Comparison of ENCODE assay signal across 8 cellular contexts in genomic region chr12:54324617-54325441, GRCh38. TPM values are rescaled to one million over a fixed set of nuclear protein-coding genes. Genes with fewer than 3 reads are reported as not detected.
DNase-seq lines count a peak whose midpoint lies in the region; ATAC-seq and TF ChIP-seq lines count a peak whose summit lies in the region.

A gene with protein sequence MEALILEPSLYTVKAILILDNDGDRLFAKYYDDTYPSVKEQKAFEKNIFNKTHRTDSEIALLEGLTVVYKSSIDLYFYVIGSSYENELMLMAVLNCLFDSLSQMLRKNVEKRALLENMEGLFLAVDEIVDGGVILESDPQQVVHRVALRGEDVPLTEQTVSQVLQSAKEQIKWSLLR (plus strand): TSS chr12:54325131. CDS start chr12:54325164, 33 bp downstream.

- 1% methylated on average over 34 of the region's 34 CpGs for WGBS in liver

- H3K9me3 ChIP-seq in CD4-positive, alpha-beta memory T cell (ENCODE audit: control insufficient read depth in 1 of 2, low read length in 2 of 2), result no peaks in the 10 kb centered on the region
- H3K9me3 ChIP-seq in liver (ENCODE audit: control insufficient read depth in 4 of 4, low read length in 3 of 4), result no peaks in the 10 kb centered on the region

- no peaks in the 10 kb centered on the region for H3K27me3 ChIP-seq in CD4-positive, alpha-beta memory T cell (ENCODE audit: insufficient read depth, low read length)
- H3K27me3 ChIP-seq in dorsolateral prefrontal cortex (no peaks in the 10 kb centered on the region), liver (ENCODE audit: control insufficient read depth in 4 of 4, insufficient read depth in 4 of 4, low read length in 3 of 4) (no peaks in the 10 kb centered on the region)

- TF ChIP-seq CTCF in dorsolateral prefrontal cortex (IDR thresholded peaks at IDR 0.05 in 54 of 56, conservative IDR thresholded peaks at IDR 0.05 in 2 of 56; ENCODE audit: low read depth in 1 of 56, partially characterized antibody in 56 of 56) (peak; percentile 68 to 93 (median 84)), liver (IDR thresholded peaks at IDR 0.05; ENCODE audit: low read depth, low read length, missing input control) (peak; percentile 75)

- ATAC-seq in GM19438 (IDR thresholded peaks at IDR 0.05; ENCODE audit: low read depth, unreplicated experiment), result peak; percentile 99
- ATAC-seq in HG03575 (IDR thresholded peaks at IDR 0.05; ENCODE audit: extremely low read depth, insufficient number of reproducible peaks, low FRiP score, unreplicated experiment), result peak; percentile 92

- H3K4me3 Mint-ChIP-seq in CD4-positive, alpha-beta memory T cell, result peak within 1 kb of the TSS; percentile 94 to 100 (median 98)

- H3K4me3 ChIP-seq in CD4-positive, alpha-beta memory T cell (ENCODE audit: low read length in 2 of 2), result peak within 1 kb of the TSS; percentile 92 to 93
- H3K4me3 ChIP-seq in dorsolateral prefrontal cortex (peak within 1 kb of the TSS; percentile 56 to 99 (median 85)), liver (ENCODE audit: low read depth in 1 of 3, low read length in 3 of 3) (peak within 1 kb of the TSS; percentile 64 to 99 (median 98))

- H3K9me3 Mint-ChIP-seq in CD4-positive, alpha-beta memory T cell, result peaks cover 0 to 2% (median 0%) of the 10 kb centered on the region in 8 donors

- intact Hi-C loops in CD4-positive, alpha-beta memory T cell (cut with micrococcal nuclease), result loop anchor here (1.0 to 2.0 kb wide), 4 partner anchors 34 to 74 kb away; partner anchors contain the start of genes CBX5 and HNRNPA1
- intact Hi-C loops in dorsolateral prefrontal cortex (cut with DNase I), result loop anchor here (2.0 kb wide), 3 partner anchors 34 to 72 kb away; partner anchors contain the start of genes CBX5 (in 2 of the 2) and HNRNPA1 (in 2 of the 2)

- H3K27ac Mint-ChIP-seq in CD4-positive, alpha-beta memory T cell, result peak within 1 kb of the TSS; percentile 93 to 99 (median 98)

- peaks cover 28 to 47% (median 38%) of the 10 kb centered on the region in 4 donors for H3K4me1 Mint-ChIP-seq in CD4-positive, alpha-beta memory T cell

- H3K36me3 ChIP-seq in CD4-positive, alpha-beta memory T cell (ENCODE audit: insufficient read depth, low read length), result no peaks in the 10 kb centered on the region
- H3K36me3 ChIP-seq in liver (ENCODE audit: control insufficient read depth in 4 of 4, insufficient read depth in 3 of 4, low read depth in 1 of 4, low read length in 3 of 4), result no peaks in the 10 kb centered on the region

- H3K4me1 ChIP-seq in CD4-positive, alpha-beta memory T cell (ENCODE audit: insufficient read depth, low read length), result peaks cover 44% of the 10 kb centered on the region
- H3K4me1 ChIP-seq in liver (ENCODE audit: control insufficient read depth in 4 of 4, insufficient read depth in 4 of 4, low read length in 3 of 4), result peaks cover 2 to 21% (median 14%) of the 10 kb centered on the region in 4 donors

- POLR2A ChIA-PET in CD4-positive, alpha-beta memory T cell (lab: Charles Lee; ENCODE audit: partially characterized antibody), result interaction anchor here (0.7 to 4.3 kb wide), 19 partner anchors 9 to 173 kb away, joined by 3 to 69 read pairs (median 5); partner anchors contain the start of genes CBX5, HNRNPA1, NCKAP1L and NFE2

- CTCF ChIA-PET in CD4-positive, alpha-beta memory T cell (lab: Charles Lee; ENCODE audit: partially characterized antibody), result interaction anchor here (0.6 to 9.9 kb wide), 29 partner anchors 8 to 1716 kb away, joined by 3 to 101 read pairs (median 7); partner anchors contain the start of genes CBX5, HNRNPA1 and NFE2

- peak within 1 kb of the TSS; percentile 95 to 97 for H3K9ac ChIP-seq in liver (ENCODE audit: low read depth in 1 of 2, low read length in 2 of 2)

- H3K36me3 Mint-ChIP-seq in CD4-positive, alpha-beta memory T cell, result peaks cover 0 to 6% of the 10 kb centered on the region in 2 donors

- peak; percentile 93 to 99 (median 95) for DNase-seq in CD4-positive, alpha-beta memory T cell
- DNase-seq in NCI-H82 (lab: John Stamatoyannopoulos, UW), result peak; percentile 100
- peak; percentile 91 to 93 for DNase-seq in activated CD4-positive, alpha-beta T cell treated with anti-CD3 and anti-CD28 coated beads, Interleukin-2, amount 50 U/mL, for 48 hours
- peak; percentile 91 to 96 (median 94) for DNase-seq in dorsolateral prefrontal cortex
- peak; percentile 94 for DNase-seq in stimulated activated CD4-positive, alpha-beta T cell treated with anti-CD3 and anti-CD28 coated beads, Interleukin-4, amount 100 ng/mL, for 24 hours

- H3K27ac ChIP-seq in CD4-positive, alpha-beta memory T cell (ENCODE audit: low read depth, low read length), result peak within 1 kb of the TSS; percentile 86
- H3K27ac ChIP-seq in dorsolateral prefrontal cortex (peak within 1 kb of the TSS; percentile 18 to 95 (median 88)), liver (ENCODE audit: low read depth in 1 of 2, low read length in 2 of 2) (peak within 1 kb of the TSS; percentile 81 to 90)

- peak; percentile 76 to 78 for TF ChIP-seq RAD21 in liver (IDR thresholded peaks at IDR 0.05)

- no peaks in the 10 kb centered on the region for H3K27me3 Mint-ChIP-seq in CD4-positive, alpha-beta memory T cell

TF ChIP-seq in liver, 16 proteins besides CTCF, POLR2A, EP300 and RAD21:
- TF ChIP-seq GABPA (IDR thresholded peaks at IDR 0.05 in 1 of 2, conservative IDR thresholded peaks at IDR 0.05 in 1 of 2) (peak in 1 of 2 donors; percentile 52), HNF4A (conservative IDR thresholded peaks at IDR 0.05) (peak in 1 of 2 donors; percentile 27), YY1 (IDR thresholded peaks at IDR 0.05) (peak; percentile 98), HNF4G (IDR thresholded peaks at IDR 0.05) (no peak), JUND (IDR thresholded peaks at IDR 0.05) (no peak), SP1 (IDR thresholded peaks at IDR 0.05) (peak; percentile 89), NR2F2 (IDR thresholded peaks at IDR 0.05) (peak; percentile 43), FOXA2 (IDR thresholded peaks at IDR 0.05) (no peak), EGR1 (IDR thresholded peaks at IDR 0.05; ENCODE audit: low read depth in 2 of 2) (peak in 1 of 2 donors; percentile 19), RXRA (IDR thresholded peaks at IDR 0.05) (peak in 1 of 2 donors; percentile 12), FOXA1 (IDR thresholded peaks at IDR 0.05) (no peak), TAF1 (conservative IDR thresholded peaks at IDR 0.05) (peak; percentile 4)
- TF ChIP-seq, protein P1, sequence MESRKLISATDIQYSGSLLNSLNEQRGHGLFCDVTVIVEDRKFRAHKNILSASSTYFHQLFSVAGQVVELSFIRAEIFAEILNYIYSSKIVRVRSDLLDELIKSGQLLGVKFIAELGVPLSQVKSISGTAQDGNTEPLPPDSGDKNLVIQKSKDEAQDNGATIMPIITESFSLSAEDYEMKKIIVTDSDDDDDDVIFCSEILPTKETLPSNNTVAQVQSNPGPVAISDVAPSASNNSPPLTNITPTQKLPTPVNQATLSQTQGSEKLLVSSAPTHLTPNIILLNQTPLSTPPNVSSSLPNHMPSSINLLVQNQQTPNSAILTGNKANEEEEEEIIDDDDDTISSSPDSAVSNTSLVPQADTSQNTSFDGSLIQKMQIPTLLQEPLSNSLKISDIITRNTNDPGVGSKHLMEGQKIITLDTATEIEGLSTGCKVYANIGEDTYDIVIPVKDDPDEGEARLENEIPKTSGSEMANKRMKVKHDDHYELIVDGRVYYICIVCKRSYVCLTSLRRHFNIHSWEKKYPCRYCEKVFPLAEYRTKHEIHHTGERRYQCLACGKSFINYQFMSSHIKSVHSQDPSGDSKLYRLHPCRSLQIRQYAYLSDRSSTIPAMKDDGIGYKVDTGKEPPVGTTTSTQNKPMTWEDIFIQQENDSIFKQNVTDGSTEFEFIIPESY (IDR thresholded peaks at IDR 0.05), result no peak
- TF ChIP-seq, protein P2, sequence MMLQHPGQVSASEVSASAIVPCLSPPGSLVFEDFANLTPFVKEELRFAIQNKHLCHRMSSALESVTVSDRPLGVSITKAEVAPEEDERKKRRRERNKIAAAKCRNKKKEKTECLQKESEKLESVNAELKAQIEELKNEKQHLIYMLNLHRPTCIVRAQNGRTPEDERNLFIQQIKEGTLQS (IDR thresholded peaks at IDR 0.05), result no peak
- TF ChIP-seq, protein P3, sequence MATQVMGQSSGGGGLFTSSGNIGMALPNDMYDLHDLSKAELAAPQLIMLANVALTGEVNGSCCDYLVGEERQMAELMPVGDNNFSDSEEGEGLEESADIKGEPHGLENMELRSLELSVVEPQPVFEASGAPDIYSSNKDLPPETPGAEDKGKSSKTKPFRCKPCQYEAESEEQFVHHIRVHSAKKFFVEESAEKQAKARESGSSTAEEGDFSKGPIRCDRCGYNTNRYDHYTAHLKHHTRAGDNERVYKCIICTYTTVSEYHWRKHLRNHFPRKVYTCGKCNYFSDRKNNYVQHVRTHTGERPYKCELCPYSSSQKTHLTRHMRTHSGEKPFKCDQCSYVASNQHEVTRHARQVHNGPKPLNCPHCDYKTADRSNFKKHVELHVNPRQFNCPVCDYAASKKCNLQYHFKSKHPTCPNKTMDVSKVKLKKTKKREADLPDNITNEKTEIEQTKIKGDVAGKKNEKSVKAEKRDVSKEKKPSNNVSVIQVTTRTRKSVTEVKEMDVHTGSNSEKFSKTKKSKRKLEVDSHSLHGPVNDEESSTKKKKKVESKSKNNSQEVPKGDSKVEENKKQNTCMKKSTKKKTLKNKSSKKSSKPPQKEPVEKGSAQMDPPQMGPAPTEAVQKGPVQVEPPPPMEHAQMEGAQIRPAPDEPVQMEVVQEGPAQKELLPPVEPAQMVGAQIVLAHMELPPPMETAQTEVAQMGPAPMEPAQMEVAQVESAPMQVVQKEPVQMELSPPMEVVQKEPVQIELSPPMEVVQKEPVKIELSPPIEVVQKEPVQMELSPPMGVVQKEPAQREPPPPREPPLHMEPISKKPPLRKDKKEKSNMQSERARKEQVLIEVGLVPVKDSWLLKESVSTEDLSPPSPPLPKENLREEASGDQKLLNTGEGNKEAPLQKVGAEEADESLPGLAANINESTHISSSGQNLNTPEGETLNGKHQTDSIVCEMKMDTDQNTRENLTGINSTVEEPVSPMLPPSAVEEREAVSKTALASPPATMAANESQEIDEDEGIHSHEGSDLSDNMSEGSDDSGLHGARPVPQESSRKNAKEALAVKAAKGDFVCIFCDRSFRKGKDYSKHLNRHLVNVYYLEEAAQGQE (IDR thresholded peaks at IDR 0.05), result peak; percentile 60
- TF ChIP-seq, protein P4, sequence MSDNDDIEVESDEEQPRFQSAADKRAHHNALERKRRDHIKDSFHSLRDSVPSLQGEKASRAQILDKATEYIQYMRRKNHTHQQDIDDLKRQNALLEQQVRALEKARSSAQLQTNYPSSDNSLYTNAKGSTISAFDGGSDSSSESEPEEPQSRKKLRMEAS (IDR thresholded peaks at IDR 0.05), result peak; percentile 38

RNA-seq across cellular contexts. Expression of the gene that starts here (rescaled TPM):
- total RNA-seq in CD4-positive, alpha-beta memory T cell, result 10 to 100 TPM; 81.6 to 92.0 TPM
- polyA plus RNA-seq in CD4-positive, alpha-beta memory T cell, result 100 to 1,000 TPM; 149 to 200 TPM
- total RNA-seq in dorsolateral prefrontal cortex (100 to 1,000 TPM in 3 of 120 experiments, 10 to 100 TPM in 117; 56.8 to 104 (median 78.9) TPM), liver (10 to 100 TPM; 54.6 to 87.7 TPM)
- polyA plus RNA-seq in liver, result 10 to 100 TPM; 71.9 to 92.6 TPM

Comparison
In these comparisons a context has a peak if more than half of its experiments do, and no peak if none do; other contexts are left out.
1. Peak in every context shown above with its lines: DNase-seq, ATAC-seq, H3K4me3 ChIP-seq and H3K27ac ChIP-seq.